Comparison of ENCODE assay signal across 29 cellular contexts in genomic region chr3:11170052-11170770, GRCh38. TPM values are rescaled to one million over a fixed set of nuclear protein-coding genes. Genes with fewer than 3 reads are reported as not detected.
DNase-seq lines count a peak whose midpoint lies in the region; TF ChIP-seq lines count a peak whose summit lies in the region.
"Had no signal": no experiment of that assay in that cellular context is flagged by ENCODE, and none has a peak within 500 bp of the region (broad histone marks: within the 10 kb centered on the region; RNA-seq: fewer than 3 reads in every experiment).

No MANE protein-coding gene starts in this region.

- H3K27ac ChIP-seq in AG04450 (ENCODE audit: low read depth, low read length) = peak overlapping the region; percentile 94
- no peak overlapping the region for H3K27ac ChIP-seq in mesenchymal stem cell (ENCODE audit: low read length, poor library complexity, severe bottlenecking)
- no peak overlapping the region for H3K27ac ChIP-seq in breast epithelium
- H3K27ac ChIP-seq: gastrocnemius medialis, thyroid gland, VCaP had no signal

- H4K91ac ChIP-seq in mesenchymal stem cell (ENCODE audit: low read length) = no peak overlapping the region

- peak overlapping the region; percentile 19 to 49 for H3K4ac ChIP-seq in mesenchymal stem cell (ENCODE audit: low read depth in 1 of 2, low read length in 2 of 2)

- CTCF ChIA-PET in AG04450 (lab: Charles Lee) = interaction anchor here (0.6 to 2.1 kb wide), 6 partner anchors 11 to 164 kb away, joined by 3 to 14 read pairs (median 5); partner anchors contain the start of gene HRH1

- TF ChIP-seq CTCF in AG04450 (IDR thresholded peaks at IDR 0.05; ENCODE audit: low read depth, low read length) (no peak), NB4 (IDR thresholded peaks at IDR 0.05; ENCODE audit: low read depth, low read length) (no peak), astrocyte of the cerebellum (IDR thresholded peaks at IDR 0.05; ENCODE audit: low read depth, low read length, missing control alignments) (peak; percentile 2), breast epithelium (IDR thresholded peaks at IDR 0.05) (no peak)

- no peak overlapping the region for H2BK5ac ChIP-seq in mesenchymal stem cell (ENCODE audit: low read depth, low read length, poor library complexity, severe bottlenecking)

- H2BK120ac ChIP-seq in mesenchymal stem cell (ENCODE audit: low read depth, low read length) = no peak overlapping the region

- no peak overlapping the region for H3K23ac ChIP-seq in mesenchymal stem cell (ENCODE audit: low read length in 2 of 2)

- peaks cover 27% of the 10 kb centered on the region for H3K79me1 ChIP-seq in mesenchymal stem cell (replicated peaks; ENCODE audit: low read length, poor library complexity, severe bottlenecking)

- DNase-seq in AG04450 (ENCODE audit: low read depth, low spot score) = peak; percentile 39
- peak; percentile 36 for DNase-seq in NB4 (ENCODE audit: low read depth)
- peak; percentile 41 for DNase-seq in astrocyte of the cerebellum (ENCODE audit: low read depth)
- DNase-seq in mesenchymal stem cell = peak; percentile 65
- DNase-seq in breast epithelium (ENCODE audit: low spot score in 2 of 2) = no peak
- no peak for DNase-seq in activated naive CD4-positive, alpha-beta T cell (lab: John Stamatoyannopoulos, UW)
- no peak for DNase-seq in cerebellum (ENCODE audit: low spot score)
- DNase-seq in A172 (ENCODE audit: low spot score) = no peak
- DNase-seq: activated CD4-positive, alpha-beta T cell treated with anti-CD3 and anti-CD28 coated beads, Interleukin-2, amount 50 U/mL, for 1 hour; activated CD8-positive, alpha-beta memory T cell treated with anti-CD3 and anti-CD28 coated beads, Interleukin-2, amount 10 ng/mL, durations not matched to agents 7 days and 5 days; activated naive CD4-positive, alpha-beta T cell treated with anti-CD3 and anti-CD28 coated beads, Interleukin-2, amount 50 U/mL, for 16 hours; CD8-positive, alpha-beta T cell; DMS 273 treated with DMSO at 0.1 percent for 48 hours; effector memory CD4-positive, alpha-beta T cell; gastrocnemius medialis; hippocampal formation; immature natural killer cell; left ventricle myocardium superior; midbrain; naive thymus-derived CD8-positive, alpha-beta T cell; NCI-H1694 treated with DMSO at 0.1 percent for 48 hours; NCI-H2171 treated with DMSO at 0.1 percent for 48 hours; NCI-H526; stimulated activated CD4-positive, alpha-beta T cell treated with anti-CD3 and anti-CD28 coated beads, Interleukin-4, amount 100 ng/mL, for 24 hours; stimulated activated naive CD4-positive, alpha-beta T cell; thyroid gland had no signal

- in situ Hi-C loops in astrocyte of the cerebellum (cut with HindIII; ENCODE audit: low sequenced_read_pairs) = no loop called here

- TF ChIP-seq POLR2A in NB4 (IDR thresholded peaks at IDR 0.05; ENCODE audit: extremely low read depth, insufficient read length) = no peak
- no peak for TF ChIP-seq POLR2A in breast epithelium (IDR thresholded peaks at IDR 0.05)

- H2BK15ac ChIP-seq in mesenchymal stem cell (ENCODE audit: low read depth, poor library complexity, severe bottlenecking) = no peak overlapping the region

- H3K4me3 ChIP-seq in AG04450 (ENCODE audit: low read depth, low read length) (peak overlapping the region; percentile 5; the same call in 1 of the 2 replicates), NB4 (ENCODE audit: low read depth, low read length) (no peak overlapping the region), astrocyte of the cerebellum (ENCODE audit: low read depth, low read length) (no peak overlapping the region), mesenchymal stem cell (ENCODE audit: insufficient read depth in 1 of 2, low read depth in 1 of 2, low read length in 2 of 2) (no peak overlapping the region), breast epithelium (no peak overlapping the region)
- H3K4me3 ChIP-seq: gastrocnemius medialis, smooth muscle cell, thyroid gland had no signal

- H3K27me3 ChIP-seq in AG04450 (ENCODE audit: control insufficient read depth, insufficient read depth, low read length) (no peaks in the 10 kb centered on the region), mesenchymal stem cell (ENCODE audit: control insufficient read depth in 1 of 2, insufficient read depth in 1 of 2, low read length in 2 of 2) (no peaks in the 10 kb centered on the region), breast epithelium (no peaks in the 10 kb centered on the region)
- H3K27me3 ChIP-seq: gastrocnemius medialis, thyroid gland had no signal

- H3K36me3 ChIP-seq in mesenchymal stem cell (ENCODE audit: control insufficient read depth in 1 of 2, insufficient read depth in 2 of 2, low read depth in 1 of 2, low read length in 2 of 2) (peaks cover 15 to 29% of the 10 kb centered on the region in 2 experiments), breast epithelium (no peaks in the 10 kb centered on the region)
- H3K36me3 ChIP-seq: gastrocnemius medialis, thyroid gland had no signal

- H2AFZ ChIP-seq in mesenchymal stem cell (ENCODE audit: low read depth, low read length) = no peak overlapping the region

- H3K14ac ChIP-seq in mesenchymal stem cell (ENCODE audit: low read length in 2 of 2) = no peak overlapping the region

- POLR2A ChIA-PET in AG04450 (lab: Yijun Ruan, JAX) = interaction anchor here (0.6 to 1.6 kb wide), 8 partner anchors 11 to 165 kb away, joined by 3 to 10 read pairs (median 5); no protein-coding TSS in a partner anchor

- peak overlapping the region; percentile 57 to 63 for H3K18ac ChIP-seq in mesenchymal stem cell (ENCODE audit: low read depth in 1 of 2, low read length in 2 of 2)

- intact Hi-C loops in breast epithelium (cut with DNase I; ENCODE audit: low total_unique reads) = no loop called here

- 62% methylated on average over 21 of the region's 21 CpGs for WGBS in mesenchymal stem cell

- H3K4me1 ChIP-seq in mesenchymal stem cell (ENCODE audit: control insufficient read depth, insufficient read depth, low read depth, low read length) (peaks cover 12% of the 10 kb centered on the region), breast epithelium (no peaks in the 10 kb centered on the region)
- H3K4me1 ChIP-seq: gastrocnemius medialis had no signal

- H3K9me3 ChIP-seq in AG04450 (ENCODE audit: control insufficient read depth, insufficient read depth, low read length) (no peaks in the 10 kb centered on the region; the same call in 1 of the 2 replicates), mesenchymal stem cell (ENCODE audit: control insufficient read depth, low read length) (no peaks in the 10 kb centered on the region), breast epithelium (no peaks in the 10 kb centered on the region)
- H3K9me3 ChIP-seq: gastrocnemius medialis, thyroid gland had no signal

- peak overlapping the region in 1 of 2 experiments; percentile 23 for H2BK12ac ChIP-seq in mesenchymal stem cell (ENCODE audit: low read length in 2 of 2)

- peak overlapping the region; percentile 35 for H4K8ac ChIP-seq in mesenchymal stem cell (ENCODE audit: low read length)

- H3K9ac ChIP-seq in mesenchymal stem cell (ENCODE audit: low read length) = no peak overlapping the region

- H2AK5ac ChIP-seq in mesenchymal stem cell (ENCODE audit: low read length, severe bottlenecking) = no peak overlapping the region

- no peak overlapping the region for H3K4me2 ChIP-seq in mesenchymal stem cell (ENCODE audit: low read length, poor library complexity, severe bottlenecking)
- H3K4me2 ChIP-seq: smooth muscle cell had no signal

RNA-seq across cellular contexts. Expression of gene HRH1, which starts 15.9 kb away (rescaled TPM):
- 24.6 and 25.4 TPM in 2 replicates for polyA plus RNA-seq in AG04450 (2011; rRNA removed)
- polyA minus RNA-seq in AG04450 (2011; rRNA and poly(A)+ RNA removed) = 38.4 and 45.9 TPM in 2 replicates
- 2.7 TPM for polyA plus RNA-seq in mesenchymal stem cell (2013, experiment 1 of 2)
- 2.5 TPM for polyA plus RNA-seq in mesenchymal stem cell (2013, experiment 2 of 2)
- total RNA-seq in breast epithelium (1 to 10 TPM; 3.8 to 4.2 (median 3.9) TPM), cerebellum (5.8 TPM)
- 11.3 and 12.7 TPM in 2 replicates for total RNA-seq in A172 (2014; rRNA removed; shearing (Covaris generic))
- total RNA-seq: CD8-positive, alpha-beta T cell; naive thymus-derived CD8-positive, alpha-beta T cell; SK-MEL-5 had no signal
- polyA plus RNA-seq: naive thymus-derived CD8-positive, alpha-beta T cell had no signal

Comparison
In these comparisons a context has a peak if more than half of its experiments do, and no peak if none do; other contexts are left out.
1. DNase-seq: peak in AG04450 (single experiment), NB4 (single experiment), astrocyte of the cerebellum (single experiment) and mesenchymal stem cell (single experiment); none in breast epithelium (0 of 2), activated naive CD4-positive, alpha-beta T cell (0 of 4), cerebellum (single experiment) and A172 (single experiment).